In genomic region chrX:81556880-81557279, GRCh38 we compare ENCODE assay signal across 8 cellular contexts.
"Had no signal": no experiment of that assay in that cellular context is flagged by ENCODE, and none has a peak within 500 bp of the region (broad histone marks: within the 10 kb centered on the region; RNA-seq: fewer than 3 reads in every experiment).

No MANE protein-coding gene starts in this region.

- H3K9me3 Mint-ChIP-seq: IgD-negative memory B cell had no signal

- H3K36me3 Mint-ChIP-seq: IgD-negative memory B cell had no signal

- H3K27me3 Mint-ChIP-seq: IgD-negative memory B cell had no signal

- H3K4me3 ChIP-seq: K562 had no signal

- H3K4me1 Mint-ChIP-seq: IgD-negative memory B cell had no signal

- H3K4me3 Mint-ChIP-seq: IgD-negative memory B cell had no signal

- DNase-seq: IMR-90, KBM-7, KG1 had no signal

- H3K27ac ChIP-seq: HL-60 had no signal

- ATAC-seq: HepG2, K562 had no signal

- H3K27ac Mint-ChIP-seq: IgD-negative memory B cell had no signal

- FAIRE-seq: HepG2, HTR-8/SVneo, K562 had no signal
